Comparison of ENCODE assay signal across 31 cellular contexts in the genomic region with DNA sequence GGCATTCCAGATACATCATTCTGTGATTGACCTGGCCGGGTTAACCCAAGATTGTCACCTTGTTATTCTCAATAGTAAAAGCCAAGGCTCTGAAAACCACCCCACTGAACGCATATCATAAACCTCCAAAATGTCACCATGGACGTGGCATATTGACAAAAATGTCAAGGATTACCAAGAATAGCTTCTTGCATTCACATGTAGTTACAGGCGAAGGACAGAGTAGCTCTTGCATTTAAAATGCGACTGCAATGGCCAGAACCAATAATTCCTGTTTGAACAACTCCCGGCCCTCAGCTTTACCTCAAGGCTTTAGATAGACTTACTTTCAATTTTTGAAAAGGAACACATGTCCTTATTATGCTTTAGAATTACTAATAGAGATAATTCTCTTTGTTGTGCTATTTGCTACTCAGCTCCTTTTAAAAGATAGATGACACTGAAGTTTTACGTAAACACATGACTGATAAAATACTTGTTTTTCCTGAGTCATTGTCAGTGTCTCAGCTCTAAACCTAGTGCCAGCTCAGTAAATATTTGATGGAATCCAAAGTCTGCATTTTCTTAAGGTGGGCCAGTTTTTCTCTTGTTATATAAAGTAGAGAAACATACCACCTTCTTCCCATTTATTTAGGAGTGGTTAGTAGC.
DNase-seq lines count a peak whose midpoint lies in the region; ATAC-seq, FAIRE-seq and TF ChIP-seq lines count a peak whose summit lies in the region.
"Had no signal": no experiment of that assay in that cellular context is flagged by ENCODE, and none has a peak within 500 bp of the region (broad histone marks: within the 10 kb centered on the region; RNA-seq: fewer than 3 reads in every experiment).

No MANE protein-coding gene starts in this region.

- peak; percentile 82 for FAIRE-seq in islet of Langerhans (lab: Jason Lieb, UNC)
- FAIRE-seq: endometrium had no signal

- ATAC-seq in Right ventricle myocardium inferior: peak; percentile 35
- no peak for ATAC-seq in GM21717 (IDR thresholded peaks at IDR 0.05; ENCODE audit: unreplicated experiment)
- no peak for ATAC-seq in HG03196 (IDR thresholded peaks at IDR 0.05; ENCODE audit: unreplicated experiment)
- ATAC-seq: mucosa of descending colon had no signal

- CTCF ChIA-PET in PC-9 (lab: Charles Lee): no interaction called here

- no peaks in the 10 kb centered on the region for H4K20me1 ChIP-seq in PC-9 (ENCODE audit: insufficient read depth)

- no peaks in the 10 kb centered on the region for H3K27me3 Mint-ChIP-seq in type B pancreatic cell
- H3K27me3 Mint-ChIP-seq: B cell; CD8-positive, alpha-beta memory T cell had no signal

- H3K27ac Mint-ChIP-seq in type B pancreatic cell: peak overlapping the region; percentile 73
- H3K27ac Mint-ChIP-seq: B cell, immature natural killer cell, nephron had no signal

- no peak for TF ChIP-seq CTCF in type B pancreatic cell (conservative IDR thresholded peaks at IDR 0.05)
- no peak for TF ChIP-seq CTCF in PC-9 (conservative IDR thresholded peaks at IDR 0.05)

- no peaks in the 10 kb centered on the region for H3K9me3 ChIP-seq in PC-9 (ENCODE audit: insufficient read depth, low read depth)
- H3K9me3 ChIP-seq: mucosa of descending colon, Peyer's patch, SJSA1 had no signal

- peak; percentile 57 for TF ChIP-seq POLR2A in erythroblast (IDR thresholded peaks at IDR 0.05; ENCODE audit: low read length)

- no peaks in the 10 kb centered on the region for H3K36me3 Mint-ChIP-seq in type B pancreatic cell
- H3K36me3 Mint-ChIP-seq: immature natural killer cell had no signal

- peak overlapping the region; percentile 3 for H3K4me3 Mint-ChIP-seq in type B pancreatic cell
- H3K4me3 Mint-ChIP-seq: B cell; CD8-positive, alpha-beta memory T cell; immature natural killer cell; nephron had no signal

- H3K4me1 Mint-ChIP-seq in type B pancreatic cell (ENCODE audit: unreplicated experiment): no peaks in the 10 kb centered on the region
- H3K4me1 Mint-ChIP-seq: nephron had no signal

- H3K36me3 ChIP-seq in PC-9 (ENCODE audit: low read depth): no peaks in the 10 kb centered on the region
- H3K36me3 ChIP-seq: cardiac muscle cell, Peyer's patch, SJSA1 had no signal

- no peak for DNase-seq in Right ventricle myocardium inferior (ENCODE audit: missing footprints)
- DNase-seq in cardiac septum (ENCODE audit: low spot score): no peak
- peak; percentile 74 to 76 for DNase-seq in erythroblast (lab: John Stamatoyannopoulos, UW)
- no peak for DNase-seq in type B pancreatic cell (ENCODE audit: extremely low spot score, unreplicated experiment)
- no peak for DNase-seq in PC-9
- DNase-seq: 8988T; activated CD4-positive, alpha-beta T cell treated with anti-CD3 and anti-CD28 coated beads for 4 hours; activated naive CD4-positive, alpha-beta T cell treated with Interleukin-2 at 50 U/mL for 16 hours; activated T-cell treated with anti-CD3 and anti-CD28 coated beads, Interleukin-2, amount 50 U/mL, for 48 hours; amniotic stem cell; CD8-positive, alpha-beta memory T cell; GDM1; GOT3; head of caudate nucleus; immature natural killer cell; Karpas-422; mucosa of descending colon; NCI-H1694 treated with DMSO at 0.1 percent for 48 hours; NCI-H2171 treated with DMSO at 0.1 percent for 48 hours; NCI-H524; NK-92 treated with Interleukin-12 subunit alpha and Interleukin-12 subunit beta, amount 100 ng/mL, for 24 hours; Peyer's patch; substantia nigra had no signal

- intact Hi-C loops in Right ventricle myocardium inferior (cut with DNase I) (no loop called here), cardiac septum (cut with DNase I) (no loop called here), PC-9 (cut with micrococcal nuclease; ENCODE audit: unreplicated experiment) (no loop called here)

- H3K9me2 ChIP-seq in PC-9 (ENCODE audit: insufficient read depth): no peaks in the 10 kb centered on the region

- peaks cover 3% of the 10 kb centered on the region; the same call in 1 of the 2 replicates for H3K4me1 ChIP-seq in PC-9 (replicated peaks; ENCODE audit: insufficient read depth)
- H3K4me1 ChIP-seq: Peyer's patch had no signal

- H3K27me3 ChIP-seq in PC-9 (ENCODE audit: insufficient read depth, low read depth): no peaks in the 10 kb centered on the region
- H3K27me3 ChIP-seq: cardiac muscle cell, Peyer's patch, SJSA1 had no signal

- POLR2A ChIA-PET in PC-9 (lab: Charles Lee; ENCODE audit: unreplicated experiment): no interaction called here

- BruUV-seq in PC-9 (replicated peaks; lab: Mats Ljungman, UMichigan): no TSS peak

- no peak overlapping the region for H2AFZ ChIP-seq in PC-9

- no peak overlapping the region for H3K27ac ChIP-seq in PC-9
- H3K27ac ChIP-seq: cardiac muscle cell, Peyer's patch, SJSA1 had no signal

- H3F3A ChIP-seq in PC-9 (ENCODE audit: insufficient read depth, low read depth): no peaks in the 10 kb centered on the region

- peaks cover 27% of the 10 kb centered on the region for H3K79me2 ChIP-seq in PC-9 (ENCODE audit: low read depth)

- peaks cover 4% of the 10 kb centered on the region for H3K9me3 Mint-ChIP-seq in type B pancreatic cell
- H3K9me3 Mint-ChIP-seq: CD8-positive, alpha-beta memory T cell; immature natural killer cell had no signal

- no peak overlapping the region for H3K4me2 ChIP-seq in PC-9

- H3K4me3 ChIP-seq in PC-9: no peak overlapping the region
- H3K4me3 ChIP-seq: cardiac muscle cell, mucosa of descending colon, Peyer's patch, SJSA1 had no signal

Comparison
In these comparisons a context has a peak if more than half of its experiments do, and no peak if none do; other contexts are left out.
1. DNase-seq: peak in erythroblast (2 of 2); none in Right ventricle myocardium inferior (single experiment), cardiac septum (single experiment), type B pancreatic cell (single experiment) and PC-9 (0 of 2).